Comparison of ENCODE assay signal across 1 cellular context in the genomic region with DNA sequence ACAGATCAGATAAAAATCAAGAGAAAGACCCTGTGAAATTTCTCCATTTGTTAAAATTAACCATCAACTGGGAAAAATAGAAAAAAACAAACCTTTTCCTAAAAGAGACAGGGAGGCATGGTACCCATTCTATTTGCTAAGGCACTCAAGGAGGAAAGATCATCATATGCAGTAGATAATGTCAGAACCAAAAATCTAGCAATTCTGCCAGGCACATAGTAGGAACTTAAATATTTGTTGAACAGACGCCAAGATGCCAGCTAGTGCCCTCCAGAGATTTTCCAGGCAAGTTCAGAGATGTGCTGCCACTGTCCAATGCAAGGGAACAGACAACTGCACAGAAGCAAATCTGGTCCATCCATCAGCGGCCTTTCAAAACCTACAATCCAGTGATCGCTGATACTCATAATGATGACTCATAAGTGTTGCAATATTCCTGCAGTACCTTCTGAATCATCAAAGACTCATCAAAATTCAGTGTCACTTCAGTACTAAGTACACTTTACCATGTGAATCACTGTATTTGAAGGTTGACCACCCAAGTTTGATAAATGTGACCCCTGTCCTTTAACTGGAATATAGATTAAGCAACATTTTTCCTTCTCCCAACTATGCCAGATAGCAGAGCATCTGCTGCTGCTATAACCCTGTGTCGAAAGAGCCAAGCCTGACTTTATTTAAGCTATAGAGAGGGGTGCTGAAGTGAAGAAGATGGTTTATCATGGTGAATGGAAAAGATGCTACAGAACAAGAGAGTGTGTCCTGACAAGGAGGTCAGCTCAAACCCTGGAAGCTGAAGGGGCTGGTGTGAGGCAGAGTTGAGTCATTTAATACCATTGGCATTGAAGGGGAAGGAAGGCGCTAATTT.
A peak's percentile ranks its signal among the peaks of the same experiment; 100 is the strongest.
TF ChIP-seq lines count a peak whose summit lies in the region.

No MANE protein-coding gene starts in this region.

TF ChIP-seq in HepG2, 621 proteins besides CTCF, POLR2A, EP300 and RAD21 (continued from another document):
- no peak for TF ChIP-seq PHF5A (CRISPR knock-in tag; IDR thresholded peaks at IDR 0.05; ENCODE audit: low read depth, unreplicated experiment)
- TF ChIP-seq, protein P1, sequence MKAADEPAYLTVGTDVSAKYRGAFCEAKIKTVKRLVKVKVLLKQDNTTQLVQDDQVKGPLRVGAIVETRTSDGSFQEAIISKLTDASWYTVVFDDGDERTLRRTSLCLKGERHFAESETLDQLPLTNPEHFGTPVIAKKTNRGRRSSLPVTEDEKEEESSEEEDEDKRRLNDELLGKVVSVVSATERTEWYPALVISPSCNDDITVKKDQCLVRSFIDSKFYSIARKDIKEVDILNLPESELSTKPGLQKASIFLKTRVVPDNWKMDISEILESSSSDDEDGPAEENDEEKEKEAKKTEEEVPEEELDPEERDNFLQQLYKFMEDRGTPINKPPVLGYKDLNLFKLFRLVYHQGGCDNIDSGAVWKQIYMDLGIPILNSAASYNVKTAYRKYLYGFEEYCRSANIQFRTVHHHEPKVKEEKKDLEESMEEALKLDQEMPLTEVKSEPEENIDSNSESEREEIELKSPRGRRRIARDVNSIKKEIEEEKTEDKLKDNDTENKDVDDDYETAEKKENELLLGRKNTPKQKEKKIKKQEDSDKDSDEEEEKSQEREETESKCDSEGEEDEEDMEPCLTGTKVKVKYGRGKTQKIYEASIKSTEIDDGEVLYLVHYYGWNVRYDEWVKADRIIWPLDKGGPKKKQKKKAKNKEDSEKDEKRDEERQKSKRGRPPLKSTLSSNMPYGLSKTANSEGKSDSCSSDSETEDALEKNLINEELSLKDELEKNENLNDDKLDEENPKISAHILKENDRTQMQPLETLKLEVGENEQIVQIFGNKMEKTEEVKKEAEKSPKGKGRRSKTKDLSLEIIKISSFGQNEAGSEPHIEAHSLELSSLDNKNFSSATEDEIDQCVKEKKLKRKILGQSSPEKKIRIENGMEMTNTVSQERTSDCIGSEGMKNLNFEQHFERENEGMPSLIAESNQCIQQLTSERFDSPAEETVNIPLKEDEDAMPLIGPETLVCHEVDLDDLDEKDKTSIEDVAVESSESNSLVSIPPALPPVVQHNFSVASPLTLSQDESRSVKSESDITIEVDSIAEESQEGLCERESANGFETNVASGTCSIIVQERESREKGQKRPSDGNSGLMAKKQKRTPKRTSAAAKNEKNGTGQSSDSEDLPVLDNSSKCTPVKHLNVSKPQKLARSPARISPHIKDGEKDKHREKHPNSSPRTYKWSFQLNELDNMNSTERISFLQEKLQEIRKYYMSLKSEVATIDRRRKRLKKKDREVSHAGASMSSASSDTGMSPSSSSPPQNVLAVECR (CRISPR knock-in tag; IDR thresholded peaks at IDR 0.05; ENCODE audit: borderline replicate concordance) = no peak
- TF ChIP-seq, protein P2, sequence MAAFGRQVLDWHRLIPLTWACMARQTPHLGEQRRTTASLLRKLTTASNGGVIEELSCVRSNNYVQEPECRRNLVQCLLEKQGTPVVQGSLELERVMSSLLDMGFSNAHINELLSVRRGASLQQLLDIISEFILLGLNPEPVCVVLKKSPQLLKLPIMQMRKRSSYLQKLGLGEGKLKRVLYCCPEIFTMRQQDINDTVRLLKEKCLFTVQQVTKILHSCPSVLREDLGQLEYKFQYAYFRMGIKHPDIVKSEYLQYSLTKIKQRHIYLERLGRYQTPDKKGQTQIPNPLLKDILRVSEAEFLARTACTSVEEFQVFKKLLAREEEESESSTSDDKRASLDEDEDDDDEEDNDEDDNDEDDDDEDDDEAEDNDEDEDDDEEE (CRISPR knock-in tag; IDR thresholded peaks at IDR 0.05) = no peak
- no peak for TF ChIP-seq TSC22D2 (CRISPR knock-in tag; IDR thresholded peaks at IDR 0.05; ENCODE audit: borderline replicate concordance)
- TF ChIP-seq SPEN (CRISPR knock-in tag; IDR thresholded peaks at IDR 0.05; ENCODE audit: low read depth) = no peak
- TF ChIP-seq TAF15 (IDR thresholded peaks at IDR 0.05; ENCODE audit: low read depth, low read length, poor library complexity, severe bottlenecking) = no peak
- no peak for TF ChIP-seq PAF1 (CRISPR knock-in tag; IDR thresholded peaks at IDR 0.05)
- TF ChIP-seq, protein P3, sequence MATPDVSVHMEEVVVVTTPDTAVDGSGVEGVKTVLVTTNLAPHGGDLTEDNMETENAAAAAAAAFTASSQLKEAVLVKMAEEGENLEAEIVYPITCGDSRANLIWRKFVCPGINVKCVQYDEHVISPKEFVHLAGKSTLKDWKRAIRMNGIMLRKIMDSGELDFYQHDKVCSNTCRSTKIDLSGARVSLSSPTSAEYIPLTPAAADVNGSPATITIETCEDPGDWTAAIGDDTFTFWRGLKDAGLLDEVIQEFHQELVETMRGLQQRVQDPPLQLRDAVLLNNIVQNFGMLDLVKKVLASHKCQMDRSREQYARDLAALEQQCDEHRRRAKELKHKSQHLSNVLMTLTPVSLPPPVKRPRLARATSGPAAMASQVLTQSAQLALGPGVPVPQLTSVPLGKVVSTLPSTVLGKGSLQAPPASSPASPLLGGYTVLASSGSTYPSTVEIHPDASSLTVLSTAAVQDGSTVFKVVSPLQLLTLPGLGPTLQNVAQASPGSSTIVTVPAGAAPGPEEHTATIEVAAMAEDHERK (CRISPR knock-in tag; IDR thresholded peaks at IDR 0.05; ENCODE audit: low read depth) = no peak
- no peak for TF ChIP-seq ZNF569 (CRISPR knock-in tag; IDR thresholded peaks at IDR 0.05; ENCODE audit: borderline replicate concordance)
- TF ChIP-seq ZSCAN31 (CRISPR knock-in tag; IDR thresholded peaks at IDR 0.05; ENCODE audit: low read depth) = no peak
- no peak for TF ChIP-seq ZNF44 (CRISPR knock-in tag; IDR thresholded peaks at IDR 0.05)
- peak; percentile 75; the same call in 1 of the 2 replicates for TF ChIP-seq SMARCC2 (IDR thresholded peaks at IDR 0.05)
- no peak for TF ChIP-seq ZMAT3 (CRISPR knock-in tag; conservative IDR thresholded peaks at IDR 0.05)
- no peak for TF ChIP-seq ZFY (CRISPR knock-in tag; IDR thresholded peaks at IDR 0.05)
- TF ChIP-seq, protein P4, sequence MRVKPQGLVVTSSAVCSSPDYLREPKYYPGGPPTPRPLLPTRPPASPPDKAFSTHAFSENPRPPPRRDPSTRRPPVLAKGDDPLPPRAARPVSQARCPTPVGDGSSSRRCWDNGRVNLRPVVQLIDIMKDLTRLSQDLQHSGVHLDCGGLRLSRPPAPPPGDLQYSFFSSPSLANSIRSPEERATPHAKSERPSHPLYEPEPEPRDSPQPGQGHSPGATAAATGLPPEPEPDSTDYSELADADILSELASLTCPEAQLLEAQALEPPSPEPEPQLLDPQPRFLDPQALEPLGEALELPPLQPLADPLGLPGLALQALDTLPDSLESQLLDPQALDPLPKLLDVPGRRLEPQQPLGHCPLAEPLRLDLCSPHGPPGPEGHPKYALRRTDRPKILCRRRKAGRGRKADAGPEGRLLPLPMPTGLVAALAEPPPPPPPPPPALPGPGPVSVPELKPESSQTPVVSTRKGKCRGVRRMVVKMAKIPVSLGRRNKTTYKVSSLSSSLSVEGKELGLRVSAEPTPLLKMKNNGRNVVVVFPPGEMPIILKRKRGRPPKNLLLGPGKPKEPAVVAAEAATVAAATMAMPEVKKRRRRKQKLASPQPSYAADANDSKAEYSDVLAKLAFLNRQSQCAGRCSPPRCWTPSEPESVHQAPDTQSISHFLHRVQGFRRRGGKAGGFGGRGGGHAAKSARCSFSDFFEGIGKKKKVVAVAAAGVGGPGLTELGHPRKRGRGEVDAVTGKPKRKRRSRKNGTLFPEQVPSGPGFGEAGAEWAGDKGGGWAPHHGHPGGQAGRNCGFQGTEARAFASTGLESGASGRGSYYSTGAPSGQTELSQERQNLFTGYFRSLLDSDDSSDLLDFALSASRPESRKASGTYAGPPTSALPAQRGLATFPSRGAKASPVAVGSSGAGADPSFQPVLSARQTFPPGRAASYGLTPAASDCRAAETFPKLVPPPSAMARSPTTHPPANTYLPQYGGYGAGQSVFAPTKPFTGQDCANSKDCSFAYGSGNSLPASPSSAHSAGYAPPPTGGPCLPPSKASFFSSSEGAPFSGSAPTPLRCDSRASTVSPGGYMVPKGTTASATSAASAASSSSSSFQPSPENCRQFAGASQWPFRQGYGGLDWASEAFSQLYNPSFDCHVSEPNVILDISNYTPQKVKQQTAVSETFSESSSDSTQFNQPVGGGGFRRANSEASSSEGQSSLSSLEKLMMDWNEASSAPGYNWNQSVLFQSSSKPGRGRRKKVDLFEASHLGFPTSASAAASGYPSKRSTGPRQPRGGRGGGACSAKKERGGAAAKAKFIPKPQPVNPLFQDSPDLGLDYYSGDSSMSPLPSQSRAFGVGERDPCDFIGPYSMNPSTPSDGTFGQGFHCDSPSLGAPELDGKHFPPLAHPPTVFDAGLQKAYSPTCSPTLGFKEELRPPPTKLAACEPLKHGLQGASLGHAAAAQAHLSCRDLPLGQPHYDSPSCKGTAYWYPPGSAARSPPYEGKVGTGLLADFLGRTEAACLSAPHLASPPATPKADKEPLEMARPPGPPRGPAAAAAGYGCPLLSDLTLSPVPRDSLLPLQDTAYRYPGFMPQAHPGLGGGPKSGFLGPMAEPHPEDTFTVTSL (CRISPR knock-in tag; IDR thresholded peaks at IDR 0.05; ENCODE audit: borderline replicate concordance) = peak; percentile 49; the same call in 1 of the 2 replicates
